In the genomic region with DNA sequence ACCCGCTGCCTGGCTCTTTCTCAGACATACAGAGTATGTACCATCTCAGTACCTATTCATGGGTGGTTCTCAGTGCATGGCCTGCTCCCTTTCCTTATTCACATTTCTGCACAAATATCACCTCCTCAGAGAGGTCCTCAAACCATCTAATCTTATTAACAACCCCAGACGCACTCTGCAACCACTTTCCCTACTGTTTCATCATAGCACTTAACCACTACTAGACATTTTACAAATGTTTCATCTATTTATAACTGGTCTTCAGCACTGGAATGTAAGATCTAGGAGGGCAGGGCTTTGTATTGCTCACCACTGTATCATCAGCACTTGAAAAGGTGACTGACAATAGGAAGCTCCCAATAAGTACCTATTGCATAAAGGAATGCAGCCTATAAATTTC, we compare ENCODE assay signal across 15 cellular contexts. TPM values are rescaled to one million over a fixed set of nuclear protein-coding genes. Genes with fewer than 3 reads are reported as not detected.
DNase-seq lines count a peak whose midpoint lies in the region; ATAC-seq and TF ChIP-seq lines count a peak whose summit lies in the region.
"Had no signal": no experiment of that assay in that cellular context is flagged by ENCODE, and none has a peak within 500 bp of the region (broad histone marks: within the 10 kb centered on the region; RNA-seq: fewer than 3 reads in every experiment).

No MANE protein-coding gene starts in this region.

- no peak overlapping the region for H2AFZ ChIP-seq in neuronal stem cell (ENCODE audit: low read length)
- H2AFZ ChIP-seq: hepatocyte had no signal

- H4K91ac ChIP-seq in neuronal stem cell (ENCODE audit: low read depth, low read length, poor library complexity): no peak overlapping the region

- H3K4me3 ChIP-seq in brain microvascular endothelial cell (ENCODE audit: low read depth, low read length) (no peak overlapping the region), right cardiac atrium (ENCODE audit: low read length) (no peak overlapping the region), neuronal stem cell (ENCODE audit: low read length in 2 of 2) (no peak overlapping the region)
- H3K4me3 ChIP-seq: hepatocyte, suprapubic skin had no signal

- ATAC-seq in right cardiac atrium (peak; percentile 46 to 63), GM18511 (IDR thresholded peaks at IDR 0.05; ENCODE audit: unreplicated experiment) (no peak)

- in situ Hi-C loops in brain microvascular endothelial cell (cut with HindIII; ENCODE audit: low pct_ligation_motif_present, low sequenced_read_pairs): no loop called here

- no peaks in the 10 kb centered on the region for H3K36me3 Mint-ChIP-seq in activated T-cell treated with anti-CD3 and anti-CD28 coated beads, Interleukin-2, amount 50 U/mL, for 24 hours (ENCODE audit: low read depth)

- no peak overlapping the region for H3K27ac Mint-ChIP-seq in activated T-cell treated with anti-CD3 and anti-CD28 coated beads, Interleukin-2, amount 50 U/mL, for 24 hours
- H3K27ac Mint-ChIP-seq: activated T-helper 1 cell treated with anti-CD3 and anti-CD28 coated beads, Interleukin-12 subunit alpha, Interleukin-12 subunit beta, Interleukin-2, Interleukin-4 antibody, amounts not matched to agents 30 ng/mL and 10 ng/mL and 1 ng/mL, durations not matched to agents 14 hours and 24 hours and 36 hours; T-helper 1 cell treated with Interleukin-12 subunit alpha and Interleukin-12 subunit beta and Interleukin-4 antibody, amounts not matched to agents 30 μg/mL and 1 μg/mL, for 36 hours had no signal

- H3K23ac ChIP-seq in neuronal stem cell (ENCODE audit: low read depth, low read length, poor library complexity): no peak overlapping the region

- H2BK12ac ChIP-seq in neuronal stem cell (ENCODE audit: low read length): no peak overlapping the region

- H3K4me3 Mint-ChIP-seq in activated T-cell treated with anti-CD3 and anti-CD28 coated beads, Interleukin-2, amount 50 U/mL, for 24 hours: no peak overlapping the region
- H3K4me3 Mint-ChIP-seq: activated T-helper 1 cell treated with anti-CD3 and anti-CD28 coated beads, Interleukin-12 subunit alpha, Interleukin-12 subunit beta, Interleukin-2, Interleukin-4 antibody, amounts not matched to agents 30 ng/mL and 10 ng/mL and 1 ng/mL, durations not matched to agents 14 hours and 24 hours and 36 hours; T-helper 1 cell treated with Interleukin-12 subunit alpha and Interleukin-12 subunit beta and Interleukin-4 antibody, amounts not matched to agents 30 μg/mL and 1 μg/mL, for 36 hours had no signal

- no peak overlapping the region for H2AK5ac ChIP-seq in neuronal stem cell (ENCODE audit: low read depth, low read length)

- intact Hi-C loops in right cardiac atrium (cut with DNase I): no loop called here

- H4K8ac ChIP-seq in neuronal stem cell (ENCODE audit: low read depth, low read length): no peak overlapping the region

- no peak for TF ChIP-seq CTCF in brain microvascular endothelial cell (IDR thresholded peaks at IDR 0.05; ENCODE audit: low read depth, low read length, missing control alignments)

- H2BK15ac ChIP-seq in neuronal stem cell (ENCODE audit: low read length): no peak overlapping the region

- H3K36me3 ChIP-seq in brain microvascular endothelial cell (replicated peaks): no peaks in the 10 kb centered on the region
- peaks cover 0 to 5% of the 10 kb centered on the region in 2 donors for H3K36me3 ChIP-seq in neuronal stem cell (replicated peaks in 1 of 2; ENCODE audit: control insufficient read depth in 2 of 2, insufficient read depth in 2 of 2, low read length in 2 of 2)
- H3K36me3 ChIP-seq: suprapubic skin had no signal

- DNase-seq in A172 (ENCODE audit: low spot score) (peak; percentile 35), HPDE6-E6E7 (ENCODE audit: extremely low spot score) (peak; percentile 15), brain microvascular endothelial cell (peak; percentile 68), right cardiac atrium (no peak), retina (no peak), neuronal stem cell (ENCODE audit: low spot score) (no peak)
- no peak for DNase-seq in activated T-cell treated with anti-CD3 and anti-CD28 coated beads, Interleukin-2, amount 50 U/mL, for 24 hours
- DNase-seq: activated CD4-positive, alpha-beta T cell treated with anti-CD3 and anti-CD28 coated beads for 48 hours; aorta; COR-L47 had no signal

- no peak overlapping the region for H3K14ac ChIP-seq in neuronal stem cell (ENCODE audit: low read length)

- H3K27ac ChIP-seq in brain microvascular endothelial cell (peak overlapping the region; percentile 99), right cardiac atrium (ENCODE audit: low read length) (no peak overlapping the region), neuronal stem cell (replicated peaks; ENCODE audit: low read length) (no peak overlapping the region)
- H3K27ac ChIP-seq: hepatocyte, suprapubic skin had no signal

- no peak overlapping the region for H3K4me2 ChIP-seq in neuronal stem cell (ENCODE audit: insufficient read depth, low read length, poor library complexity, severe bottlenecking)
- H3K4me2 ChIP-seq: hepatocyte had no signal

- H3K9ac ChIP-seq in neuronal stem cell (ENCODE audit: low read depth, low read length, poor library complexity): no peak overlapping the region

- H3K18ac ChIP-seq in neuronal stem cell (ENCODE audit: low read length): no peak overlapping the region

- H3K9me3 ChIP-seq in right cardiac atrium (ENCODE audit: control insufficient read depth, low read length): no peaks in the 10 kb centered on the region
- no peaks in the 10 kb centered on the region for H3K9me3 ChIP-seq in neuronal stem cell (replicated peaks in 1 of 2; ENCODE audit: control insufficient read depth in 2 of 2, insufficient read depth in 1 of 2, low read depth in 1 of 2, low read length in 2 of 2)
- H3K9me3 ChIP-seq: suprapubic skin had no signal

- H3K27me3 ChIP-seq in brain microvascular endothelial cell (replicated peaks) (no peaks in the 10 kb centered on the region), right cardiac atrium (ENCODE audit: control insufficient read depth, insufficient read depth) (no peaks in the 10 kb centered on the region), neuronal stem cell (ENCODE audit: control insufficient read depth in 3 of 3, insufficient read depth in 3 of 3, low read depth in 1 of 3, low read length in 3 of 3) (no peaks in the 10 kb centered on the region)
- H3K27me3 ChIP-seq: hepatocyte, suprapubic skin had no signal

- H2BK120ac ChIP-seq in neuronal stem cell (ENCODE audit: low read depth, low read length): no peak overlapping the region

- 83% methylated on average over 2 of the region's 2 CpGs for WGBS in right cardiac atrium
- no CpG with 5 or more reads among the region's 2 CpGs for WGBS in neuronal stem cell (ENCODE audit: extremely low coverage in 2 of 2, insufficient read length in 2 of 2, insufficient replicate concordance in 1 of 2), 2 donors

- no peak overlapping the region for H3K4ac ChIP-seq in neuronal stem cell (ENCODE audit: low read length)

- H3K4me1 Mint-ChIP-seq in activated T-cell treated with anti-CD3 and anti-CD28 coated beads, Interleukin-2, amount 50 U/mL, for 24 hours (ENCODE audit: low read depth): peaks cover 60% of the 10 kb centered on the region

- no peak overlapping the region for H2BK5ac ChIP-seq in neuronal stem cell (ENCODE audit: low read length)

- no peaks in the 10 kb centered on the region for H3K79me1 ChIP-seq in neuronal stem cell (ENCODE audit: low read depth, low read length)

- H3K9me3 Mint-ChIP-seq in activated T-cell treated with anti-CD3 and anti-CD28 coated beads, Interleukin-2, amount 50 U/mL, for 24 hours: no peaks in the 10 kb centered on the region
- H3K9me3 Mint-ChIP-seq: activated T-helper 1 cell treated with anti-CD3 and anti-CD28 coated beads, Interleukin-12 subunit alpha, Interleukin-12 subunit beta, Interleukin-2, Interleukin-4 antibody, amounts not matched to agents 30 ng/mL and 10 ng/mL and 1 ng/mL, durations not matched to agents 14 hours and 24 hours and 36 hours; T-helper 1 cell treated with Interleukin-12 subunit alpha and Interleukin-12 subunit beta and Interleukin-4 antibody, amounts not matched to agents 30 μg/mL and 1 μg/mL, for 36 hours had no signal

- H3K4me1 ChIP-seq in right cardiac atrium (ENCODE audit: control insufficient read depth, insufficient read depth, low read length) (peaks cover 6% of the 10 kb centered on the region), neuronal stem cell (ENCODE audit: control insufficient read depth in 2 of 2, insufficient read depth in 1 of 2, low read depth in 1 of 2, low read length in 2 of 2) (no peaks in the 10 kb centered on the region)
- H3K4me1 ChIP-seq: suprapubic skin had no signal

- H3K27me3 Mint-ChIP-seq in activated T-cell treated with anti-CD3 and anti-CD28 coated beads, Interleukin-2, amount 50 U/mL, for 24 hours: no peaks in the 10 kb centered on the region

RNA-seq across cellular contexts. Expression of gene TNIK, which starts 45.1 kb away (rescaled TPM):
- 6.0 and 17.8 TPM in 2 replicates for total RNA-seq in A172 (2014; rRNA removed; shearing (Covaris generic))
- total RNA-seq in right cardiac atrium: 10 to 100 TPM; 17.1 to 27.4 (median 22.8) TPM
- 8.1 TPM for polyA plus RNA-seq in right cardiac atrium
- polyA plus RNA-seq in neuronal stem cell (2013, experiment 1 of 2): 3.5 TPM
- polyA plus RNA-seq in neuronal stem cell (2013, experiment 2 of 2): 3.1 TPM

Comparison
In these comparisons a context has a peak if more than half of its experiments do, and no peak if none do; other contexts are left out.
1. DNase-seq: peak in A172 (single experiment), HPDE6-E6E7 (single experiment) and brain microvascular endothelial cell (single experiment); none in right cardiac atrium (0 of 3), activated T-cell treated with anti-CD3 and anti-CD28 coated beads, Interleukin-2, amount 50 U/mL, for 24 hours (single experiment), retina (single experiment) and neuronal stem cell (single experiment).